ENCODE assay signal across 28 cellular contexts in the genomic region with DNA sequence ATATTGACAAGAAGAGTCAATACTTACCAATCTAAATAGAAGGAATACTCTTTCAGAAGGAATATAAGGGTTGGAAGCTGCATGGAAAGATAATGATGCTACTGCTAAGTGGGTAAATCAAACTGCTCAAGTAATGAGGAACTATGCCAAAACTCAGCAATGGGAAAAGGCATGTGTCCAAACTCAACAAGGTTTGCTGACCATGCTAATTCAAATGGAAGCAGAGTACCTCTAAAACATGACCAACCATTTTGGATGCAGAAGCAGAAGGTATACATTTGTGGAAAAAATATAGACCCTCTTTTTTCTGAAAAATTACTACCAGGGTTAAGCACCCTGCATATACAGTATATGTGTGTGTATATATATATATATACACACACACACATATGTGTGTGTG.
"Had no signal": no experiment of that assay in that cellular context is flagged by ENCODE, and none has a peak within 500 bp of the region (broad histone marks: within the 10 kb centered on the region; RNA-seq: fewer than 3 reads in every experiment).

No MANE protein-coding gene starts in this region.

- H3K4me1 Mint-ChIP-seq: endodermal cell; naive B cell; naive thymus-derived CD8-positive, alpha-beta T cell had no signal

- H3K27me3 Mint-ChIP-seq: dendritic cell treated with granulocyte-macrophage colony-stimulating factor and Interleukin-4, amounts not matched to agents 40 ng/mL and 50 ng/mL, for 4 days had no signal

- H3K4me3 Mint-ChIP-seq: dendritic cell treated with granulocyte-macrophage colony-stimulating factor and Interleukin-4, amounts not matched to agents 40 ng/mL and 50 ng/mL, for 4 days; effector memory CD8-positive, alpha-beta T cell; endodermal cell; mesothelial cell of epicardium; naive B cell; naive thymus-derived CD8-positive, alpha-beta T cell had no signal

- H3K4me3 ChIP-seq: esophagus squamous epithelium, gastrocnemius medialis, heart right ventricle, left lung, lower lobe of right lung, mucosa of descending colon had no signal

- H3K9me3 ChIP-seq: esophagus squamous epithelium, gastrocnemius medialis, heart right ventricle, left lung, lower lobe of right lung, mucosa of descending colon had no signal

- H3K9me3 Mint-ChIP-seq: effector memory CD8-positive, alpha-beta T cell; endodermal cell; naive B cell had no signal

- H3K27ac ChIP-seq: epithelial cell of prostate, esophagus squamous epithelium, gastrocnemius medialis, heart right ventricle, left lung, lower lobe of right lung had no signal

- H3K36me3 ChIP-seq: esophagus squamous epithelium, gastrocnemius medialis, heart right ventricle, left lung, lower lobe of right lung had no signal

- FAIRE-seq: endometrium, islet of Langerhans, keratinocyte had no signal

- H3K27me3 ChIP-seq: esophagus squamous epithelium, gastrocnemius medialis, heart right ventricle, left lung had no signal

- H3K36me3 Mint-ChIP-seq: mesothelial cell of epicardium, naive B cell had no signal

- ATAC-seq: effector memory CD8-positive, alpha-beta T cell; esophagus mucosa; gastrocnemius medialis; heart right ventricle; left cardiac atrium; left lung; left ventricle myocardium superior; lower lobe of right lung; mucosa of descending colon; naive thymus-derived CD8-positive, alpha-beta T cell had no signal

- H3K27ac Mint-ChIP-seq: dendritic cell treated with granulocyte-macrophage colony-stimulating factor and Interleukin-4, amounts not matched to agents 40 ng/mL and 50 ng/mL, for 4 days; effector memory CD8-positive, alpha-beta T cell; endodermal cell; mesothelial cell of epicardium; naive B cell; naive thymus-derived CD8-positive, alpha-beta T cell had no signal

- H3K4me1 ChIP-seq: esophagus squamous epithelium, gastrocnemius medialis, left lung, lower lobe of right lung had no signal

- DNase-seq: cortex of kidney; effector CD8-positive, alpha-beta T cell; effector memory CD8-positive, alpha-beta T cell; endodermal cell; erythroblast; esophagus squamous epithelium; foreskin fibroblast; foreskin melanocyte; gastrocnemius medialis; glutamatergic neuron; head of caudate nucleus; heart right ventricle; hippocampal formation; left cardiac atrium; left lung; left ventricle myocardium superior; lower lobe of right lung; mesenchymal stem cell; mucosa of descending colon; naive B cell; naive thymus-derived CD8-positive, alpha-beta T cell had no signal
